In genomic region chrX:54818221-54818620, GRCh38 we compare ENCODE assay signal across 1 cellular context.
TF ChIP-seq lines count a peak whose summit lies in the region.

No MANE protein-coding gene starts in this region.

TF ChIP-seq in HepG2, 621 proteins besides CTCF, POLR2A, EP300 and RAD21:
- TF ChIP-seq POGZ (CRISPR knock-in tag; IDR thresholded peaks at IDR 0.05): no peak
- no peak for TF ChIP-seq ZIK1 (CRISPR knock-in tag; IDR thresholded peaks at IDR 0.05; ENCODE audit: borderline replicate concordance, low read depth)
- TF ChIP-seq MEIS2 (CRISPR knock-in tag; IDR thresholded peaks at IDR 0.05): no peak
- TF ChIP-seq ARNT (IDR thresholded peaks at IDR 0.05): no peak
- no peak for TF ChIP-seq NR2C2 (CRISPR knock-in tag; IDR thresholded peaks at IDR 0.05; ENCODE audit: borderline replicate concordance)
- TF ChIP-seq ARHGAP35 (CRISPR knock-in tag; IDR thresholded peaks at IDR 0.05; ENCODE audit: borderline replicate concordance): no peak
- TF ChIP-seq SUZ12 (IDR thresholded peaks at IDR 0.05; ENCODE audit: low read depth, low read length): no peak
- no peak for TF ChIP-seq DR1 (CRISPR knock-in tag; IDR thresholded peaks at IDR 0.05)
- TF ChIP-seq ZSCAN29 (CRISPR knock-in tag; conservative IDR thresholded peaks at IDR 0.05): no peak
- TF ChIP-seq SNRNP70 (IDR thresholded peaks at IDR 0.05; ENCODE audit: low read depth, low read length): no peak
- no peak for TF ChIP-seq CREM (IDR thresholded peaks at IDR 0.05)
- TF ChIP-seq CREM (CRISPR knock-in tag; IDR thresholded peaks at IDR 0.05): no peak
- TF ChIP-seq KLF6 (CRISPR knock-in tag; IDR thresholded peaks at IDR 0.05): no peak
- TF ChIP-seq AGO2 (optimal IDR thresholded peaks at IDR 0.05; ENCODE audit: low read depth, low read length): no peak
- no peak for TF ChIP-seq ZNF383 (CRISPR knock-in tag; IDR thresholded peaks at IDR 0.05; ENCODE audit: borderline replicate concordance)
- no peak for TF ChIP-seq ZBTB43 (CRISPR knock-in tag; conservative IDR thresholded peaks at IDR 0.05)
- no peak for TF ChIP-seq ZNF24 (IDR thresholded peaks at IDR 0.05)
- TF ChIP-seq ZNF138 (CRISPR knock-in tag; IDR thresholded peaks at IDR 0.05; ENCODE audit: low read depth): no peak
- TF ChIP-seq ZBTB21 (CRISPR knock-in tag; IDR thresholded peaks at IDR 0.05): no peak
TF ChIP-seq in HepG2: peak in this region for 0.
